In the genomic region with DNA sequence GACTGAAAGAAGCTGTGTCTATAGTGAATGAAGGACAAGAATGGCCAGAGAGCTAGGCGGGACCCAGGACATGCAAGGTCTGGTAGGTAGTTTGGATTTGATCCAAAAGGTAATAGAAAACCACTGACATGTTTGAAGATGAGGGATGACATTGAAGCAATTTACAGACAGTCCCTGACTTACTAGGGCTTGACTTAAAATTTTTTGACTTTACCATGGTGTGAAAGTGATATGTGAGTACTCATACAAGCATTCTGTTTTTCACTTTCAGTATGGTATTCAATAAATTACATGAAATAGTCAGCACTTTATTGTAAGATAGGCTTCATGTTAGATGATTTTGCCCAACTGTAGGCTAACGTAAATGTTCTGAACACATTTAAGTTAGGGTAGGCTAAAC, we compare ENCODE assay signal across 17 cellular contexts. TPM values are rescaled to one million over a fixed set of nuclear protein-coding genes. Genes with fewer than 3 reads are reported as not detected.
A peak's percentile ranks its signal among the peaks of the same experiment; 100 is the strongest.
DNase-seq lines count a peak whose midpoint lies in the region; ATAC-seq, FAIRE-seq and TF ChIP-seq lines count a peak whose summit lies in the region.
"Had no signal": no experiment of that assay in that cellular context is flagged by ENCODE, and none has a peak within 500 bp of the region (broad histone marks: within the 10 kb centered on the region; RNA-seq: fewer than 3 reads in every experiment).

No MANE protein-coding gene starts in this region.

- H3K9me3 Mint-ChIP-seq in activated CD8-positive, alpha-beta memory T cell treated with anti-CD3 and anti-CD28 coated beads, Interleukin-2, amount 10 ng/mL, durations not matched to agents 7 days and 5 days (ENCODE audit: low read depth) = peaks cover 7% of the 10 kb centered on the region
- peaks cover 11% of the 10 kb centered on the region for H3K9me3 Mint-ChIP-seq in T-helper 2 cell treated with Interferon-gamma antibody and Interleukin-4, amounts not matched to agents 5 μg/mL and 100 μg/mL, for 36 hours
- peaks cover 6% of the 10 kb centered on the region for H3K9me3 Mint-ChIP-seq in natural killer cell treated with Interleukin-12 subunit alpha and Interleukin-12 subunit beta and Interleukin-15 and Interleukin-18, amount 100 ng/mL, for 72 hours

- no peak overlapping the region for H3K27ac Mint-ChIP-seq in activated CD8-positive, alpha-beta memory T cell treated with anti-CD3 and anti-CD28 coated beads, Interleukin-2, amount 10 ng/mL, durations not matched to agents 7 days and 5 days
- H3K27ac Mint-ChIP-seq in T-helper 2 cell treated with Interferon-gamma antibody and Interleukin-4, amounts not matched to agents 5 μg/mL and 100 μg/mL, for 36 hours = peak overlapping the region; percentile 23
- peak overlapping the region in 1 of 2 donors; percentile 41 for H3K27ac Mint-ChIP-seq in natural killer cell treated with Interleukin-12 subunit alpha and Interleukin-12 subunit beta and Interleukin-15 and Interleukin-18, amount 100 ng/mL, for 72 hours
- H3K27ac Mint-ChIP-seq: CD8-positive, alpha-beta T cell; H9; IgD-negative memory B cell had no signal

- DNase-seq in activated CD8-positive, alpha-beta memory T cell treated with anti-CD3 and anti-CD28 coated beads for 24 hours = peak; percentile 17
- DNase-seq in activated CD8-positive, alpha-beta memory T cell treated with anti-CD3 and anti-CD28 coated beads, Interleukin-2, amount 10 ng/mL, durations not matched to agents 7 days and 5 days = no peak
- DNase-seq in T-helper 2 cell treated with Interferon-gamma antibody and Interleukin-4, amounts not matched to agents 5 μg/mL and 100 μg/mL, for 36 hours (ENCODE audit: low spot score) = no peak
- no peak for DNase-seq in natural killer cell treated with Interleukin-12 subunit alpha and Interleukin-12 subunit beta and Interleukin-15 and Interleukin-18, amount 100 ng/mL, for 72 hours (ENCODE audit: low spot score)
- DNase-seq in GM12892 (ENCODE audit: insufficient read length) = no peak
- DNase-seq: BE2C; CD8-positive, alpha-beta T cell; H9; NCI-H1436; NCI-H2081; NCI-H446 treated with DMSO at 0.1 percent for 48 hours; NCI-H774; SHP77 treated with DMSO at 0.1 percent for 48 hours had no signal

- peaks cover 67% of the 10 kb centered on the region for H3K36me3 Mint-ChIP-seq in activated CD8-positive, alpha-beta memory T cell treated with anti-CD3 and anti-CD28 coated beads, Interleukin-2, amount 10 ng/mL, durations not matched to agents 7 days and 5 days
- H3K36me3 Mint-ChIP-seq in T-helper 2 cell treated with Interferon-gamma antibody and Interleukin-4, amounts not matched to agents 5 μg/mL and 100 μg/mL, for 36 hours (ENCODE audit: low read depth) = peaks cover 64% of the 10 kb centered on the region
- H3K36me3 Mint-ChIP-seq in natural killer cell treated with Interleukin-12 subunit alpha and Interleukin-12 subunit beta and Interleukin-15 and Interleukin-18, amount 100 ng/mL, for 72 hours = peaks cover 32% of the 10 kb centered on the region

- no peak for FAIRE-seq in GM12892 (lab: Jason Lieb, UNC)
- FAIRE-seq: RCC 7860 had no signal

- H3K27me3 Mint-ChIP-seq in activated CD8-positive, alpha-beta memory T cell treated with anti-CD3 and anti-CD28 coated beads, Interleukin-2, amount 10 ng/mL, durations not matched to agents 7 days and 5 days = no peaks in the 10 kb centered on the region
- H3K27me3 Mint-ChIP-seq in T-helper 2 cell treated with Interferon-gamma antibody and Interleukin-4, amounts not matched to agents 5 μg/mL and 100 μg/mL, for 36 hours (ENCODE audit: low read depth) = no peaks in the 10 kb centered on the region
- H3K27me3 Mint-ChIP-seq in natural killer cell treated with Interleukin-12 subunit alpha and Interleukin-12 subunit beta and Interleukin-15 and Interleukin-18, amount 100 ng/mL, for 72 hours = no peaks in the 10 kb centered on the region
- H3K27me3 Mint-ChIP-seq: IgD-negative memory B cell had no signal

- POLR2A ChIA-PET in HEK293 (lab: Yijun Ruan, JAX) = no interaction called here

- peaks cover 53% of the 10 kb centered on the region for H3K4me1 Mint-ChIP-seq in activated CD8-positive, alpha-beta memory T cell treated with anti-CD3 and anti-CD28 coated beads, Interleukin-2, amount 10 ng/mL, durations not matched to agents 7 days and 5 days
- H3K4me1 Mint-ChIP-seq in T-helper 2 cell treated with Interferon-gamma antibody and Interleukin-4, amounts not matched to agents 5 μg/mL and 100 μg/mL, for 36 hours (ENCODE audit: low read depth) = peaks cover 42% of the 10 kb centered on the region
- peaks cover 45 to 57% of the 10 kb centered on the region in 2 donors for H3K4me1 Mint-ChIP-seq in natural killer cell treated with Interleukin-12 subunit alpha and Interleukin-12 subunit beta and Interleukin-15 and Interleukin-18, amount 100 ng/mL, for 72 hours (ENCODE audit: low read depth in 2 of 2)

- no peak for TF ChIP-seq CTCF in HEK293 (tag by site-specific recombination; IDR thresholded peaks at IDR 0.05)

- no peak overlapping the region for H3K27ac ChIP-seq in HEK293 (ENCODE audit: extremely low read depth, low read depth, low read length)

- no peak overlapping the region for H3K4me3 Mint-ChIP-seq in activated CD8-positive, alpha-beta memory T cell treated with anti-CD3 and anti-CD28 coated beads, Interleukin-2, amount 10 ng/mL, durations not matched to agents 7 days and 5 days
- no peak overlapping the region for H3K4me3 Mint-ChIP-seq in T-helper 2 cell treated with Interferon-gamma antibody and Interleukin-4, amounts not matched to agents 5 μg/mL and 100 μg/mL, for 36 hours
- no peak overlapping the region for H3K4me3 Mint-ChIP-seq in natural killer cell treated with Interleukin-12 subunit alpha and Interleukin-12 subunit beta and Interleukin-15 and Interleukin-18, amount 100 ng/mL, for 72 hours
- H3K4me3 Mint-ChIP-seq: CD8-positive, alpha-beta T cell; H9; IgD-negative memory B cell had no signal

- H3K9me3 ChIP-seq in HEK293 (ENCODE audit: control insufficient read depth, insufficient read depth, low read depth, low read length) = no peaks in the 10 kb centered on the region
- H3K9me3 ChIP-seq: BE2C had no signal

- peaks cover 36 to 80% of the 10 kb centered on the region in 2 experiments; a peak in 2 of 3 replicates for H3K36me3 ChIP-seq in HEK293 (ENCODE audit: control insufficient read depth in 2 of 2, insufficient read depth in 1 of 2, low read length in 2 of 2)

- H3K4me3 ChIP-seq in HEK293 (ENCODE audit: low read depth, low read length) = no peak overlapping the region

- H3K4me1 ChIP-seq in HEK293 (ENCODE audit: control insufficient read depth, insufficient read depth, low read length) = peaks cover 5% of the 10 kb centered on the region

- no peak for ATAC-seq in activated CD8-positive, alpha-beta memory T cell treated with anti-CD3 and anti-CD28 coated beads, Interleukin-2, amount 10 ng/mL, durations not matched to agents 7 days and 5 days
- ATAC-seq in natural killer cell treated with Interleukin-12 subunit alpha and Interleukin-12 subunit beta and Interleukin-15 and Interleukin-18, amount 100 ng/mL, for 72 hours = peak; percentile 61 to 79
- no peak for ATAC-seq in HG02938 (IDR thresholded peaks at IDR 0.05; ENCODE audit: unreplicated experiment)
- ATAC-seq: CD8-positive, alpha-beta T cell had no signal

- CTCF ChIA-PET in activated CD8-positive, alpha-beta memory T cell treated with anti-CD3 and anti-CD28 coated beads, Interleukin-2, amount 10 ng/mL, durations not matched to agents 7 days and 5 days (lab: Charles Lee) = interaction anchor here (1.4 to 1.8 kb wide), 2 partner anchors 12 to 35 kb away, joined by 3 to 4 read pairs; no protein-coding TSS in a partner anchor
- CTCF ChIA-PET in HEK293 (lab: Yijun Ruan, JAX) = interaction anchor here (0.5 kb wide), 1 partner anchor 25 kb away, joined by 4 read pairs; no protein-coding TSS in a partner anchor

- no peak for TF ChIP-seq POLR2A in GM12892 (IDR thresholded peaks at IDR 0.05; ENCODE audit: low read depth, low read length)

TF ChIP-seq in HEK293, 187 proteins besides CTCF, POLR2A, EP300 and RAD21:
- TF ChIP-seq SALL2 (tag by site-specific recombination; IDR thresholded peaks at IDR 0.05; ENCODE audit: borderline replicate concordance) (no peak), ZNF513 (tag by site-specific recombination; IDR thresholded peaks at IDR 0.05) (0 out of 2 replicates have a peak, but pooled peaks have one; percentile 33), ZBTB48 (tag by site-specific recombination; IDR thresholded peaks at IDR 0.05) (peak; percentile 87), PRDM1 (tag by site-specific recombination; IDR thresholded peaks at IDR 0.05) (peak; percentile 35; the same call in 1 of the 2 replicates)

RNA-seq across cellular contexts. Expression of gene CYB5B, which starts 7.7 kb away (rescaled TPM):
- total RNA-seq in activated CD8-positive, alpha-beta memory T cell treated with anti-CD3 and anti-CD28 coated beads, Interleukin-2, amount 10 ng/mL, durations not matched to agents 7 days and 5 days = 100 to 1,000 TPM; 149 to 189 TPM
- total RNA-seq in natural killer cell treated with Interleukin-12 subunit alpha and Interleukin-12 subunit beta and Interleukin-15 and Interleukin-18, amount 100 ng/mL, for 72 hours = 100 to 1,000 TPM; 162 to 230 TPM
- 127 TPM for polyA plus RNA-seq in GM12892 (2012; ENCODE audit: missing spikeins)

RNA-seq across cellular contexts. Expression of gene TERF2, which starts 46.3 kb away (rescaled TPM):
- total RNA-seq in activated CD8-positive, alpha-beta memory T cell treated with anti-CD3 and anti-CD28 coated beads, Interleukin-2, amount 10 ng/mL, durations not matched to agents 7 days and 5 days = 10 to 100 TPM; 48.7 to 58.2 TPM
- total RNA-seq in natural killer cell treated with Interleukin-12 subunit alpha and Interleukin-12 subunit beta and Interleukin-15 and Interleukin-18, amount 100 ng/mL, for 72 hours = 10 to 100 TPM; 39.9 to 43.3 TPM
- polyA plus RNA-seq in GM12892 (2012; ENCODE audit: missing spikeins) = 20.9 TPM

Comparison
In these comparisons a context has a peak if more than half of its experiments do, and no peak if none do; other contexts are left out.
1. ATAC-seq: peak in natural killer cell treated with Interleukin-12 subunit alpha and Interleukin-12 subunit beta and Interleukin-15 and Interleukin-18, amount 100 ng/mL, for 72 hours (2 of 2); none in activated CD8-positive, alpha-beta memory T cell treated with anti-CD3 and anti-CD28 coated beads, Interleukin-2, amount 10 ng/mL, durations not matched to agents 7 days and 5 days (single experiment) and HG02938 (single experiment).